22 cellular contexts compared by ENCODE assay signal in genomic region chr2:121211689-121212151, GRCh38.
DNase-seq lines count a peak whose midpoint lies in the region; ATAC-seq, FAIRE-seq and TF ChIP-seq lines count a peak whose summit lies in the region.
"Had no signal": no experiment of that assay in that cellular context is flagged by ENCODE, and none has a peak within 500 bp of the region (broad histone marks: within the 10 kb centered on the region; RNA-seq: fewer than 3 reads in every experiment).

No MANE protein-coding gene starts in this region.

- no peaks in the 10 kb centered on the region for H3K27me3 ChIP-seq in small intestine (ENCODE audit: control insufficient read depth in 2 of 2, insufficient read depth in 2 of 2, low read length in 2 of 2)
- H3K27me3 ChIP-seq: neural progenitor cell had no signal

- H3K9ac ChIP-seq in kidney (ENCODE audit: low read length in 2 of 2) = peak overlapping the region in 1 of 2 donors; percentile 12
- H3K9ac ChIP-seq: neural progenitor cell, SK-N-SH had no signal

- no peak overlapping the region for H3K4me3 ChIP-seq in kidney (ENCODE audit: low read length in 2 of 2)
- no peak overlapping the region for H3K4me3 ChIP-seq in small intestine (ENCODE audit: low read depth in 1 of 2, low read length in 2 of 2)
- H3K4me3 ChIP-seq: neural progenitor cell, smooth muscle cell had no signal

- H3K4me1 ChIP-seq in kidney (ENCODE audit: control insufficient read depth in 1 of 2, insufficient read depth in 1 of 2, low read depth in 1 of 2, low read length in 2 of 2) (peaks cover 12 to 32% of the 10 kb centered on the region in 2 donors), small intestine (ENCODE audit: control insufficient read depth in 2 of 2, insufficient read depth in 1 of 2, low read depth in 1 of 2, low read length in 1 of 2) (peaks cover 3 to 5% of the 10 kb centered on the region in 2 donors)
- H3K4me1 ChIP-seq: neural progenitor cell had no signal

- TF ChIP-seq CTCF in RWPE1 (conservative IDR thresholded peaks at IDR 0.05; ENCODE audit: low read depth) = no peak
- no peak for TF ChIP-seq CTCF in kidney (IDR thresholded peaks at IDR 0.05; ENCODE audit: borderline replicate concordance, extremely low read depth, insufficient read depth)

- DNase-seq in Daoy (ENCODE audit: low read depth) (peak; percentile 18), RWPE1 (ENCODE audit: low spot score) (peak; percentile 62), kidney (peak; percentile 54), small intestine (peak; percentile 64)
- DNase-seq in stimulated activated CD8-positive, alpha-beta memory T cell treated with anti-CD3 and anti-CD28 coated beads, Interleukin-4, amount 100 ng/mL, for 48 hours = no peak
- DNase-seq: CD8-positive, alpha-beta T cell; NCI-H1417; NCI-H748 treated with DMSO at 0.1 percent for 48 hours; stimulated activated CD4-positive, alpha-beta T cell treated with anti-CD3 and anti-CD28 coated beads, Interleukin-4, amount 100 ng/mL, for 24 hours; substantia nigra had no signal

- POLR2A ChIA-PET in RWPE1 (lab: Yijun Ruan, JAX; ENCODE audit: low non-redundant PET) = no interaction called here

- intact Hi-C loops in kidney (cut with DNase I) = no loop called here

- ATAC-seq in HG03520 (IDR thresholded peaks at IDR 0.05; ENCODE audit: unreplicated experiment) (no peak), HG03159 (IDR thresholded peaks at IDR 0.05; ENCODE audit: unreplicated experiment) (no peak)
- ATAC-seq: activated CD4-positive, CD25-positive, alpha-beta regulatory T cell treated with anti-CD3 and anti-CD28 coated beads, Interleukin-2, amount 50 U/mL, for 24 hours; activated naive CD4-positive, alpha-beta T cell treated with anti-CD3 and anti-CD28 coated beads, Interleukin-2, amount 50 U/mL, for 72 hours; CD8-positive, alpha-beta T cell had no signal

- FAIRE-seq in kidney (lab: Jason Lieb, UNC) (no peak), small intestine (lab: Jason Lieb, UNC) (no peak)
- FAIRE-seq: astrocyte, endometrium, GM18507, H1, islet of Langerhans had no signal

- H3K9me3 ChIP-seq in kidney (ENCODE audit: control insufficient read depth in 1 of 2, low read length in 2 of 2) (no peaks in the 10 kb centered on the region), small intestine (ENCODE audit: control insufficient read depth, low read depth) (no peaks in the 10 kb centered on the region)
- H3K9me3 ChIP-seq: SK-N-SH had no signal

- WGBS in small intestine, 3 donors = 51 to 79% (median 63%) methylated on average over 8 of the region's 8 CpGs

- CTCF ChIA-PET in RWPE1 (lab: Yijun Ruan, JAX) = interaction anchor here (0.6 kb wide), 1 partner anchor 11 kb away, joined by 3 read pairs; no protein-coding TSS in a partner anchor

- H3K36me3 ChIP-seq in kidney (ENCODE audit: control insufficient read depth in 1 of 2, insufficient read depth in 2 of 2, low read length in 2 of 2) (peaks cover 2 to 9% of the 10 kb centered on the region in 2 donors), small intestine (ENCODE audit: control insufficient read depth in 2 of 2, insufficient read depth in 2 of 2, low read length in 2 of 2) (no peaks in the 10 kb centered on the region)
- H3K36me3 ChIP-seq: neural progenitor cell had no signal

- H3K27ac ChIP-seq in RWPE1 (peak overlapping the region; percentile 57), kidney (ENCODE audit: low read depth in 2 of 2, low read length in 2 of 2) (peak overlapping the region; percentile 36 to 87), small intestine (ENCODE audit: low read depth in 1 of 2, low read length in 1 of 2) (peak overlapping the region; percentile 2 to 52)
- H3K27ac ChIP-seq: neural progenitor cell had no signal
